ENCODE assay signal across 18 cellular contexts in genomic region chr13:106390360-106390759, GRCh38.
A peak's percentile ranks its signal among the peaks of the same experiment; 100 is the strongest.
DNase-seq lines count a peak whose midpoint lies in the region; ATAC-seq, FAIRE-seq and TF ChIP-seq lines count a peak whose summit lies in the region.
"Had no signal": no experiment of that assay in that cellular context is flagged by ENCODE, and none has a peak within 500 bp of the region (broad histone marks: within the 10 kb centered on the region; RNA-seq: fewer than 3 reads in every experiment).

No MANE protein-coding gene starts in this region.

- H3K4me1 ChIP-seq in PC-9 (replicated peaks; ENCODE audit: insufficient read depth) (peaks cover 24% of the 10 kb centered on the region), endothelial cell of umbilical vein (ENCODE audit: control insufficient read depth, extremely low read depth, insufficient read depth, low read length) (no peaks in the 10 kb centered on the region), small intestine (ENCODE audit: control insufficient read depth in 2 of 2, insufficient read depth in 1 of 2, low read depth in 1 of 2, low read length in 1 of 2) (peaks cover 0 to 3% of the 10 kb centered on the region in 2 donors)
- H3K4me1 ChIP-seq: BLaER1 treated with 17β-estradiol and CSF1 and Interleukin-3, amounts not matched to agents 10 nM and 100 nM had no signal

- POLR2A ChIA-PET in PC-9 (lab: Charles Lee; ENCODE audit: unreplicated experiment) (no interaction called here), endothelial cell of umbilical vein (lab: Charles Lee) (no interaction called here)

- H3K9me1 ChIP-seq in endothelial cell of umbilical vein (replicated peaks; ENCODE audit: control insufficient read depth, extremely low read depth, insufficient read depth, low read length), result no peaks in the 10 kb centered on the region

- dilution Hi-C loops in endothelial cell of umbilical vein (cut with MboI; ENCODE audit: extremely low pct_ligation_motif_present, low sequenced_read_pairs), result no loop called here

- DNase-seq in HT-29 (ENCODE audit: low spot score) (peak; percentile 35), PC-9 (no peak), endothelial cell of umbilical vein (ENCODE audit: low read depth, low spot score) (peak; percentile 30), small intestine (peak; percentile 21)
- DNase-seq in activated effector memory CD4-positive, alpha-beta T cell treated with Interleukin-2 at 50 U/mL for 16 hours, result no peak
- DNase-seq: CD8-positive, alpha-beta memory T cell; COR-L47; DMS79; GDM1; GOT3; H7; HFFc6 had no signal

- H3K27ac ChIP-seq in PC-9, result no peak overlapping the region
- H3K27ac ChIP-seq in endothelial cell of umbilical vein (ENCODE audit: insufficient read depth, low read depth, low read length), result no peak overlapping the region
- no peak overlapping the region for H3K27ac ChIP-seq in small intestine (ENCODE audit: low read depth in 1 of 2, low read length in 1 of 2)
- H3K27ac ChIP-seq: BLaER1 treated with 17β-estradiol and CSF1 and Interleukin-3, amounts not matched to agents 10 nM and 100 nM had no signal

- H3K79me2 ChIP-seq in PC-9 (ENCODE audit: low read depth) (no peaks in the 10 kb centered on the region), endothelial cell of umbilical vein (ENCODE audit: control insufficient read depth, insufficient read depth, low read length) (no peaks in the 10 kb centered on the region)

- no peaks in the 10 kb centered on the region; the same call in 1 of the 2 replicates for H3F3A ChIP-seq in PC-9 (ENCODE audit: insufficient read depth, low read depth)

- WGBS in small intestine, 3 donors, result 12 to 46% (median 18%) methylated on average over 1 of the region's 1 CpG

- H4K20me1 ChIP-seq in PC-9 (ENCODE audit: insufficient read depth), result no peaks in the 10 kb centered on the region
- no peaks in the 10 kb centered on the region for H4K20me1 ChIP-seq in endothelial cell of umbilical vein (replicated peaks; ENCODE audit: control insufficient read depth, extremely low read depth, insufficient read depth, low read length)
- H4K20me1 ChIP-seq: BLaER1 treated with 17β-estradiol and CSF1 and Interleukin-3, amounts not matched to agents 10 nM and 100 nM had no signal

- TF ChIP-seq CTCF in PC-9 (conservative IDR thresholded peaks at IDR 0.05), result no peak
- TF ChIP-seq CTCF in endothelial cell of umbilical vein (IDR thresholded peaks at IDR 0.05; ENCODE audit: extremely low read depth in 1 of 2, insufficient read depth in 1 of 2, low read depth in 1 of 2, low read length in 2 of 2), result no peak

- H2AFZ ChIP-seq in PC-9, result no peak overlapping the region
- H2AFZ ChIP-seq in endothelial cell of umbilical vein (ENCODE audit: low read depth, low read length), result no peak overlapping the region

- H3K9me3 ChIP-seq in PC-9 (ENCODE audit: insufficient read depth, low read depth) (no peaks in the 10 kb centered on the region), endothelial cell of umbilical vein (replicated peaks; ENCODE audit: control insufficient read depth, insufficient read depth, low read length) (no peaks in the 10 kb centered on the region), small intestine (ENCODE audit: control insufficient read depth, low read depth) (no peaks in the 10 kb centered on the region)

- H3K4me3 ChIP-seq in PC-9 (no peak overlapping the region), endothelial cell of umbilical vein (replicated peaks in 1 of 3; ENCODE audit: insufficient read depth in 1 of 3, low read depth in 1 of 3, low read length in 3 of 3) (no peak overlapping the region), small intestine (ENCODE audit: low read depth in 1 of 2, low read length in 2 of 2) (no peak overlapping the region)
- H3K4me3 ChIP-seq: BLaER1 treated with 17β-estradiol and CSF1 and Interleukin-3, amounts not matched to agents 10 nM and 100 nM had no signal

- intact Hi-C loops in PC-9 (cut with micrococcal nuclease; ENCODE audit: unreplicated experiment), result no loop called here
- intact Hi-C loops in endothelial cell of umbilical vein (cut with micrococcal nuclease), result no loop called here

- no peaks in the 10 kb centered on the region for H3K9me2 ChIP-seq in PC-9 (ENCODE audit: insufficient read depth)

- FAIRE-seq in endothelial cell of umbilical vein (lab: Jason Lieb, UNC) (no peak), small intestine (lab: Jason Lieb, UNC) (no peak)
- FAIRE-seq: GM12892, GM18507, HepG2 had no signal

- BruUV-seq in PC-9 (replicated peaks; lab: Mats Ljungman, UMichigan) (no TSS peak), endothelial cell of umbilical vein (replicated peaks; lab: Mats Ljungman, UMichigan) (no TSS peak)

- ATAC-seq in GM21825 (IDR thresholded peaks at IDR 0.05; ENCODE audit: unreplicated experiment), result no peak
- ATAC-seq: HCT116, HepG2 had no signal

- no peak overlapping the region for H3K9ac ChIP-seq in endothelial cell of umbilical vein (replicated peaks; ENCODE audit: extremely low read depth, insufficient read depth, low read length)
- H3K9ac ChIP-seq: BLaER1 treated with 17β-estradiol and CSF1 and Interleukin-3, amounts not matched to agents 10 nM and 100 nM had no signal

- H3K36me3 ChIP-seq in PC-9 (ENCODE audit: low read depth) (no peaks in the 10 kb centered on the region), endothelial cell of umbilical vein (ENCODE audit: control insufficient read depth in 2 of 2, extremely low read depth in 1 of 2, insufficient read depth in 2 of 2, low read length in 2 of 2) (no peaks in the 10 kb centered on the region), small intestine (ENCODE audit: control insufficient read depth in 2 of 2, insufficient read depth in 2 of 2, low read length in 2 of 2) (no peaks in the 10 kb centered on the region)
- H3K36me3 ChIP-seq: BLaER1 treated with 17β-estradiol and CSF1 and Interleukin-3, amounts not matched to agents 10 nM and 100 nM had no signal

- 0 out of 2 replicates have a peak overlapping the region, but pooled peaks have one; percentile 1 for H3K4me2 ChIP-seq in PC-9
- no peak overlapping the region for H3K4me2 ChIP-seq in endothelial cell of umbilical vein (ENCODE audit: insufficient read depth, low read length)
- H3K4me2 ChIP-seq: BLaER1 treated with 17β-estradiol and CSF1 and Interleukin-3, amounts not matched to agents 10 nM and 100 nM had no signal

- TF ChIP-seq POLR2A in endothelial cell of umbilical vein (IDR thresholded peaks at IDR 0.05; ENCODE audit: low read depth, low read length), result no peak

- CTCF ChIA-PET in PC-9 (lab: Charles Lee), result no interaction called here
- CTCF ChIA-PET in endothelial cell of umbilical vein (lab: Charles Lee), result interaction anchor here (0.8 kb wide), 1 partner anchor 23 kb away, joined by 3 read pairs; no protein-coding TSS in a partner anchor

- H3K27me3 ChIP-seq in PC-9 (ENCODE audit: insufficient read depth, low read depth), result no peaks in the 10 kb centered on the region
- H3K27me3 ChIP-seq in endothelial cell of umbilical vein (ENCODE audit: control insufficient read depth in 2 of 2, insufficient read depth in 2 of 2, low read length in 2 of 2), result peaks cover 0 to 1% of the 10 kb centered on the region in 2 experiments
- no peaks in the 10 kb centered on the region for H3K27me3 ChIP-seq in small intestine (ENCODE audit: control insufficient read depth in 2 of 2, insufficient read depth in 2 of 2, low read length in 2 of 2)
- H3K27me3 ChIP-seq: BLaER1 treated with 17β-estradiol and CSF1 and Interleukin-3, amounts not matched to agents 10 nM and 100 nM had no signal

TF ChIP-seq in endothelial cell of umbilical vein, 7 proteins besides CTCF, POLR2A, EP300 and RAD21:
- TF ChIP-seq MAX (IDR thresholded peaks at IDR 0.05; ENCODE audit: insufficient read depth, insufficient read length) (no peak), MYC (IDR thresholded peaks at IDR 0.05; ENCODE audit: low read depth, low read length) (no peak), EZH2 (IDR thresholded peaks at IDR 0.05; ENCODE audit: borderline replicate concordance, low read depth, low read length, severe bottlenecking) (no peak), GATA2 (IDR thresholded peaks at IDR 0.05; ENCODE audit: insufficient read depth, insufficient read length, low read depth, low read length) (no peak), FOS (IDR thresholded peaks at IDR 0.05; ENCODE audit: borderline replicate concordance, insufficient read depth, low read length) (no peak), JUN (IDR thresholded peaks at IDR 0.05; ENCODE audit: borderline replicate concordance, insufficient read depth, insufficient read length, low read depth) (no peak), POLR2AphosphoS5 (IDR thresholded peaks at IDR 0.05; ENCODE audit: insufficient read depth, low read depth, low read length) (no peak)

Comparison
In these comparisons a context has a peak if more than half of its experiments do, and no peak if none do; other contexts are left out.
1. DNase-seq: peak in HT-29 (single experiment), endothelial cell of umbilical vein (single experiment) and small intestine (single experiment); none in PC-9 (0 of 2) and activated effector memory CD4-positive, alpha-beta T cell treated with Interleukin-2 at 50 U/mL for 16 hours (single experiment).